3 cellular contexts compared by ENCODE assay signal in the genomic region with DNA sequence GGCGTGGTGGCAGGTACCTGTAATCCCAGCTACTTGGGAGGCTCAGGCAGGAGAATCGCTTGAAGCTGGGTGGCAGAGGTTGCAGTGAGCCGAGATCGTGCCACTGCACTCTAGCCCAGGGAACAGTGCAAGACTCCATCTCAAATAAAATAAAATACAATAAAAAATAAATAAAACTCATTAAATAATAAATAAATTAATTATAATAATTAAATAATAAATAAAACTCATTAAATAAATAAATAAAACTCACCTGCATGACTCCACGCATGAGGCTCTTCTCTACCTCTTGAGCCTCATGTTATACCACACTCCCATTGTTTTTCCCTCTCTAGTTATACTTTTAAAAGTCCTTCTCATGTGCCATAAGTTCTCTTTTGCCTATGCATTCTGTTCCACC.
"Had no signal": no experiment of that assay in that cellular context is flagged by ENCODE, and none has a peak within 500 bp of the region (broad histone marks: within the 10 kb centered on the region; RNA-seq: fewer than 3 reads in every experiment).

No MANE protein-coding gene starts in this region.

- DNase-seq: GDM1, GF-D8 had no signal

- H3K4me3 ChIP-seq: GM12878 had no signal

- ATAC-seq: GM12878 had no signal
